In genomic region chr7:123360631-123361030, GRCh38 we compare ENCODE assay signal across 34 cellular contexts.
"Had no signal": no experiment of that assay in that cellular context is flagged by ENCODE, and none has a peak within 500 bp of the region (broad histone marks: within the 10 kb centered on the region; RNA-seq: fewer than 3 reads in every experiment).

No MANE protein-coding gene starts in this region.

- DNase-seq: activated B cell treated with CpG ODN at 0.5 μM for 24 hours; activated CD4-positive, alpha-beta memory T cell treated with anti-CD3 and anti-CD28 coated beads for 36 hours; activated CD4-positive, alpha-beta T cell treated with anti-CD3 and anti-CD28 coated beads for 4 hours; activated CD4-positive, alpha-beta T cell treated with anti-CD3 and anti-CD28 coated beads, Interleukin-2, amount 10 ng/mL, durations not matched to agents 24 days and 14 days; activated CD4-positive, alpha-beta T cell treated with anti-CD3 and anti-CD28 coated beads, Interleukin-2, amount 50 U/mL, for 1 hour; activated CD4-positive, alpha-beta T cell treated with anti-CD3 and anti-CD28 coated beads, Interleukin-2, amount 50 U/mL, for 4 hours; activated CD4-positive, CD25-positive, alpha-beta regulatory T cell treated with anti-CD3 and anti-CD28 coated beads, Interleukin-2, amount 50 U/mL, for 72 hours; activated CD8-positive, alpha-beta memory T cell treated with anti-CD3 and anti-CD28 coated beads, Interleukin-2, amount 50 U/mL, for 4 hours; activated CD8-positive, alpha-beta T cell treated with anti-CD3 and anti-CD28 coated beads for 36 hours; activated effector memory CD4-positive, alpha-beta T cell treated with anti-CD3 and anti-CD28 coated beads, Interleukin-2, amount 50 U/mL, for 16 hours; activated gamma-delta T cell treated with Interleukin-2 at 50 U/mL for 16 hours; activated naive CD4-positive, alpha-beta T cell; activated naive CD4-positive, alpha-beta T cell treated with anti-CD3 and anti-CD28 coated beads for 36 hours; activated naive CD4-positive, alpha-beta T cell treated with anti-CD3 and anti-CD28 coated beads, Interleukin-2, amount 50 U/mL, for 16 hours; activated naive CD8-positive, alpha-beta T cell treated with anti-CD3 and anti-CD28 coated beads for 36 hours; activated T-cell treated with anti-CD3 and anti-CD28 coated beads for 4 hours; activated T-cell treated with anti-CD3 and anti-CD28 coated beads, Interleukin-2, amount 50 U/mL, for 1 hour; activated T-cell treated with anti-CD3 and anti-CD28 coated beads, Interleukin-2, amount 50 U/mL, for 4 hours; activated T-cell treated with anti-CD3 and anti-CD28 coated beads, Interleukin-2, amount 50 U/mL, for 72 hours; adrenal gland; amniotic stem cell; aorta; body of pancreas; brain microvascular endothelial cell; central memory CD4-positive, alpha-beta T cell; T-helper 9 cell had no signal

- H3K9me3 ChIP-seq: adrenal gland, body of pancreas, breast epithelium had no signal

- H3K36me3 ChIP-seq: adrenal gland, brain microvascular endothelial cell, breast epithelium had no signal

- H3K4me3 ChIP-seq: adrenal gland, body of pancreas, breast epithelium, coronary artery had no signal

- FAIRE-seq: astrocyte, colon, TTC549 had no signal

- H3K27ac ChIP-seq: adrenal gland, body of pancreas, brain microvascular endothelial cell, breast epithelium, coronary artery, VCaP had no signal

- ATAC-seq: activated CD8-positive, alpha-beta T cell treated with anti-CD3 and anti-CD28 coated beads for 36 hours; activated naive CD4-positive, alpha-beta T cell treated with anti-CD3 and anti-CD28 coated beads, Interleukin-2, amount 50 U/mL, for 72 hours; activated T-cell treated with anti-CD3 and anti-CD28 coated beads, Interleukin-2, amount 50 U/mL, for 4 hours; activated T-cell treated with anti-CD3 and anti-CD28 coated beads, Interleukin-2, amount 50 U/mL, for 72 hours; activated T-helper 17 cell treated with anti-CD3 and anti-CD28 coated beads, Interleukin-2, amount 50 U/mL, for 72 hours; body of pancreas had no signal
